Comparison of ENCODE assay signal across 1 cellular context in the genomic region with DNA sequence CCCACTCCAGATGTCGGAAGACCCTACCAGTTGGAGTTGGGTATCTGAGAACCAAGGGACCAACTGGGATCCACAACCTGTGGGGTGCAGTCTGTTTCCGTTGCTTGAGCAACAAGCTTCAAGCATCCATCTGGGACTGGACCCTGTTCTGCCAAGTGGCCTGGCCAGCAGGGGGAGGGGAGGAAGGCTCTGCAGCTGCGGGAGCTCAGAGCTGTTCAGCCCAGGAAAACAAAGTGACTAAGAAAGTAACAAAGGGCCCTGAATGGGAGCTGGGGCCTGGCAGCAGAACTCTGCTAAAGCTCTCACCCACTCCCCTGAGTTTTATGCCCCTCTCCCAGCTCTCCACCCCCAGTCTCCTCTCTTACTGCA.
TF ChIP-seq lines count a peak whose summit lies in the region.

No MANE protein-coding gene starts in this region.

TF ChIP-seq in H1, 55 proteins besides CTCF, POLR2A, EP300 and RAD21:
- TF ChIP-seq EGR1 (IDR thresholded peaks at IDR 0.05; ENCODE audit: borderline replicate concordance, low read depth, low read length) (no peak), TAF1 (IDR thresholded peaks at IDR 0.05; ENCODE audit: low read depth, low read length) (no peak), TEAD4 (IDR thresholded peaks at IDR 0.05; ENCODE audit: low read depth, low read length) (no peak), HDAC6 (IDR thresholded peaks at IDR 0.05; ENCODE audit: low read depth, low read length) (no peak), RBBP5 (IDR thresholded peaks at IDR 0.05; ENCODE audit: borderline replicate concordance, low read depth, low read length) (no peak; the same call in 1 of the 2 replicates), RNF2 (IDR thresholded peaks at IDR 0.05; ENCODE audit: borderline replicate concordance, low read depth, low read length, missing control alignments, poor library complexity, severe bottlenecking) (no peak)
- TF ChIP-seq, protein P1, sequence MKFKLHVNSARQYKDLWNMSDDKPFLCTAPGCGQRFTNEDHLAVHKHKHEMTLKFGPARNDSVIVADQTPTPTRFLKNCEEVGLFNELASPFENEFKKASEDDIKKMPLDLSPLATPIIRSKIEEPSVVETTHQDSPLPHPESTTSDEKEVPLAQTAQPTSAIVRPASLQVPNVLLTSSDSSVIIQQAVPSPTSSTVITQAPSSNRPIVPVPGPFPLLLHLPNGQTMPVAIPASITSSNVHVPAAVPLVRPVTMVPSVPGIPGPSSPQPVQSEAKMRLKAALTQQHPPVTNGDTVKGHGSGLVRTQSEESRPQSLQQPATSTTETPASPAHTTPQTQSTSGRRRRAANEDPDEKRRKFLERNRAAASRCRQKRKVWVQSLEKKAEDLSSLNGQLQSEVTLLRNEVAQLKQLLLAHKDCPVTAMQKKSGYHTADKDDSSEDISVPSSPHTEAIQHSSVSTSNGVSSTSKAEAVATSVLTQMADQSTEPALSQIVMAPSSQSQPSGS (IDR thresholded peaks at IDR 0.05; ENCODE audit: low read length) = no peak
